In the genomic region with DNA sequence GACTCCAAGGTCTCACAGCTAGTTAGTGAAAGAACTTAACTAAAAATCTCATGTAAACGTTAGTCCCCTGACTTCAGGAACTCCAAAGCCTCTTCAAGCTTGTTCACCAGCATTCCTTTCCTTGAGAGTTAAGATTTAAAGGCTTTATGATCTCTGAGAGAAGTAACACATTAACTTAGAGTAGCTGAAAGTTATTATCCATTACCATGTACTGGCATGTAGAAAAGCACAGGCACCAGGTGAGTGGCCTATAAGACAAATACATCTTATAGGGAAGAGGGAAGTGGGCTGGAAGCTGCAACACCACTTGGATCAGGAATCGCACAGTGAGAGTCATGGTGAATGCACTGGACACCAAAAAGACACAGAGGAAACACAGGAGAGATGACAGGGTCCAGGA, we compare ENCODE assay signal across 24 cellular contexts. TPM values are rescaled to one million over a fixed set of nuclear protein-coding genes. Genes with fewer than 3 reads are reported as not detected.
"Had no signal": no experiment of that assay in that cellular context is flagged by ENCODE, and none has a peak within 500 bp of the region (broad histone marks: within the 10 kb centered on the region; RNA-seq: fewer than 3 reads in every experiment).

No MANE protein-coding gene starts in this region.

- H3K4me1 Mint-ChIP-seq: central memory CD8-positive, alpha-beta T cell had no signal

- DNase-seq: activated CD4-positive, alpha-beta T cell treated with anti-CD3 and anti-CD28 coated beads, Interleukin-2, amount 50 U/mL, for 1 hour; activated CD8-positive, alpha-beta memory T cell treated with anti-CD3 and anti-CD28 coated beads, Interleukin-2, amount 50 U/mL, for 4 hours; activated naive CD4-positive, alpha-beta T cell treated with anti-CD3 and anti-CD28 coated beads for 36 hours; activated T-cell treated with anti-CD3 and anti-CD28 coated beads, Interleukin-2, amount 50 U/mL, for 4 hours; anterior cingulate cortex; brain microvascular endothelial cell; erythroblast; foreskin melanocyte; glutamatergic neuron; kidney glomerular epithelial cell; naive B cell; psoas muscle; sigmoid colon; spleen; stimulated activated CD4-positive, alpha-beta T cell treated with anti-CD3 and anti-CD28 coated beads, Interleukin-4, amount 100 ng/mL, for 4 hours; T-helper 1 cell; T-helper 9 cell; uterus had no signal

- H3K4me1 ChIP-seq: sigmoid colon, spleen, uterus had no signal

- H3K27me3 ChIP-seq: brain microvascular endothelial cell, sigmoid colon, spleen, uterus had no signal

- H3K4me3 ChIP-seq: coronary artery, psoas muscle, sigmoid colon, spleen, thoracic aorta, uterus had no signal

- H3K27ac ChIP-seq: brain microvascular endothelial cell, coronary artery, psoas muscle, sigmoid colon, spleen, thoracic aorta, uterus had no signal

- FAIRE-seq: endometrium had no signal

- H3K9me3 ChIP-seq: psoas muscle, sigmoid colon, spleen, thoracic aorta, uterus had no signal

- H3K27me3 Mint-ChIP-seq: central memory CD8-positive, alpha-beta T cell; stimulated activated memory B cell treated with anti-CD40 and anti-IgM and Interleukin-4, amounts not matched to agents 10 μg/mL and 1 μg/mL and 100 μg/mL, for 72 hours had no signal

- H3K36me3 ChIP-seq: brain microvascular endothelial cell, sigmoid colon, spleen, thoracic aorta, uterus had no signal

- H3K4me3 Mint-ChIP-seq: activated naive CD4-positive, alpha-beta T cell treated with anti-CD3 and anti-CD28 coated beads for 36 hours; activated T-cell treated with anti-CD3 and anti-CD28 coated beads, Interleukin-2, amount 50 U/mL, for 4 hours; central memory CD8-positive, alpha-beta T cell; naive B cell; stimulated activated memory B cell treated with anti-CD40 and anti-IgM and Interleukin-4, amounts not matched to agents 10 μg/mL and 1 μg/mL and 100 μg/mL, for 72 hours had no signal

- H3K27ac Mint-ChIP-seq: activated naive CD4-positive, alpha-beta T cell treated with anti-CD3 and anti-CD28 coated beads for 36 hours; stimulated activated memory B cell treated with anti-CD40 and anti-IgM and Interleukin-4, amounts not matched to agents 10 μg/mL and 1 μg/mL and 100 μg/mL, for 72 hours had no signal

- ATAC-seq: activated T-cell treated with anti-CD3 and anti-CD28 coated beads, Interleukin-2, amount 50 U/mL, for 4 hours; psoas muscle; stimulated activated memory B cell treated with anti-CD40 and anti-IgM and Interleukin-4, amounts not matched to agents 10 μg/mL and 1 μg/mL and 100 μg/mL, for 72 hours had no signal

- H3K9me3 Mint-ChIP-seq: activated naive CD4-positive, alpha-beta T cell treated with anti-CD3 and anti-CD28 coated beads for 36 hours; activated T-cell treated with anti-CD3 and anti-CD28 coated beads, Interleukin-2, amount 50 U/mL, for 4 hours; central memory CD8-positive, alpha-beta T cell; stimulated activated memory B cell treated with anti-CD40 and anti-IgM and Interleukin-4, amounts not matched to agents 10 μg/mL and 1 μg/mL and 100 μg/mL, for 72 hours had no signal

RNA-seq across cellular contexts. Expression of gene PARM1, which starts 15.4 kb away (rescaled TPM):
- total RNA-seq: osteocyte had no signal
